13 cellular contexts compared by ENCODE assay signal in the genomic region with DNA sequence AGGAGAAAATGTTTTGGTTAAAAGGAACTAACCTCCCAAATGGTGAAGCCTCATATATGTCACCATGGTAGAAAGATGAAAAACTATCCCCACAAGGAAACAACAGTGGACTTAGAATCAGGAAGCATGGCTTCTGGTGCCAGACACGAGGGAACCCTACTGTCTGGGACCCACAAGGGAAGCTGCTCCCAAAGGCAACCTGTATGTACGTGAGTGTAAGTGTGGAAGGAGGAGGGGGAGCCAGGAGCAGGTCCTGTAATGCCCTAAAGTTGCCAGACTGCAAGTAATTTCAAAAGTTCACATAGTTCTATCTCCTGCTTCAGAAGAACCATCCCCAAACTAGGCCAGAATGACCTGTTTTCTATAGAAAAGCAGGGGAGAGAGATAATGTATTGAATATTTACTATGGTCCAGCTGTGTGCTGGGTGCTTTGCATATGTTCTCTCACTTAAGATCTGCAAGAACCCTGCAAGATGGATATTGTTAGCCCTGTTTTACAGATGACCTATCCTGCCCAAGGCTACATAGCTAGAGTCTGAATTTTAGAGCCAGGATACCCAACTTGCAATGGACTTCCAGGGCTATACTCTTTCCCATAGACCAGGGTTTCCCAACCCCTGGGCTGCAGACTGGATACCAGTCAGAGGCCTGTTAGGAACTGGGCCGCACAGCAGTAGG.
"Had no signal": no experiment of that assay in that cellular context is flagged by ENCODE, and none has a peak within 500 bp of the region (broad histone marks: within the 10 kb centered on the region; RNA-seq: fewer than 3 reads in every experiment).

No MANE protein-coding gene starts in this region.

- FAIRE-seq: kidney had no signal

- H3K9me3 Mint-ChIP-seq: nephron progenitor cell; T-helper 1 cell treated with Interleukin-12 subunit alpha and Interleukin-12 subunit beta and Interleukin-4 antibody, amounts not matched to agents 30 μg/mL and 1 μg/mL, for 36 hours had no signal

- H3K4me3 Mint-ChIP-seq: nephron progenitor cell; T-helper 1 cell treated with Interleukin-12 subunit alpha and Interleukin-12 subunit beta and Interleukin-4 antibody, amounts not matched to agents 30 μg/mL and 1 μg/mL, for 36 hours had no signal

- DNase-seq: activated CD4-positive, alpha-beta T cell treated with anti-CD3 and anti-CD28 coated beads, Interleukin-2, amount 50 U/mL, for 48 hours; activated T-cell treated with anti-CD3 and anti-CD28 coated beads for 4 hours; colonic mucosa; effector CD4-positive, alpha-beta T cell; kidney; left ventricle myocardium superior; nephron progenitor cell; stimulated activated CD4-positive, alpha-beta T cell treated with anti-CD3 and anti-CD28 coated beads, Interleukin-2, amount 100 ng/mL, for 48 hours; stomach had no signal

- H3K27ac Mint-ChIP-seq: nephron progenitor cell; T-helper 1 cell treated with Interleukin-12 subunit alpha and Interleukin-12 subunit beta and Interleukin-4 antibody, amounts not matched to agents 30 μg/mL and 1 μg/mL, for 36 hours had no signal

- ATAC-seq: gastroesophageal sphincter, left ventricle myocardium superior had no signal

- H3K27ac ChIP-seq: cardiac muscle cell, colonic mucosa, gastroesophageal sphincter, stomach, thoracic aorta had no signal
